In the genomic region with DNA sequence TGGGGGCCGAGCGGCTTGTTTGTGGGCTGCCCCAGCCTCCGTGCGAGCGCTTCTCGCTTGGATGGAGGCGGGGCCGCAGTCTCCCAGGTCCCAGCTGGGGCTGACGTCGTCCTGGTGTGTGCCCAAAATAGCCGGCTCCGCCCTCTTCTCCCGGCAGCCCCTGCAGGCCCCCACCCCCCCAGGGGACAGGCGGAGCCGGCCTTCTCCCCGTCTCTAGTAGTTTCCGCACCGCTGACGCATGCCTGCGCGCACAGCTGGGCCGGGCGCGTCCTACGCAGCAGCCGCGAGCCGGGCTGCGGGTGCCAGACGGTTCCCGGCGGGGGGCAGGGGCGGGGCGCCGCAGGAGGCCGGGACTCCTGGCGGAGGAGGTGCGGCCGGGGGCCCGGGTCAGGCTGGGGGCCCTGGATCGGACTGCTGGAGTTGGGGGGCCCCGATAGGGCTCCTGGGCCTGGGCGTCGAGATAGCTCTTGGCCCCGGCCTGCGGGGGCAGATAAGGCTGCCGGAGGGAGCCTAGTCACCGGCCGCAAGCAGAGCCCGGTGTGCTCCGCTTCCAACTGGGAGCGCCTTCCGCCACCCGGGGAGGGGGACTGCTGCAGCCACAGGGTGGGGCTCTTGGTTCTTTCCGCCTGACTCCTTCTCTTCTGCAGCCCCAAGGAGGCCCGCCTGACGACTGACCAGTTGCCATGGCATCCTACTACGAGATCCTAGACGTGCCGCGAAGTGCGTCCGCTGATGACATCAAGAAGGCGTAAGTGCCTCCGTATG, we compare ENCODE assay signal across 8 cellular contexts. TPM values are rescaled to one million over a fixed set of nuclear protein-coding genes. Genes with fewer than 3 reads are reported as not detected.
A peak's percentile ranks its signal among the peaks of the same experiment; 100 is the strongest.
DNase-seq lines count a peak whose midpoint lies in the region; ATAC-seq and TF ChIP-seq lines count a peak whose summit lies in the region.

Gene DNAJB2 (plus strand): TSS at position 216 of the 765 bp plus-strand sequence. CDS start 468 bp downstream, at position 684.

- no peak for TF ChIP-seq CTCF in Panc1 (IDR thresholded peaks at IDR 0.05)

- peak within 1 kb of the TSS; percentile 65 to 80 for H3K4me3 ChIP-seq in Panc1 (ENCODE audit: low read depth in 2 of 2, low read length in 2 of 2)
- H3K4me3 ChIP-seq in esophagus (ENCODE audit: low read depth in 1 of 2, low read length in 2 of 2), result peak within 1 kb of the TSS; percentile 51 to 55
- H3K4me3 ChIP-seq in mucosa of stomach (ENCODE audit: low read length), result peak within 1 kb of the TSS; percentile 71

- in situ Hi-C loops in Panc1 (cut with HindIII; ENCODE audit: low pct_unique_long_range_greater_than_20kb, low sequenced_read_pairs), result no loop called here

- peak within 1 kb of the TSS; percentile 88 for H3K9ac ChIP-seq in mucosa of stomach (ENCODE audit: low read length)

- H3K27me3 Mint-ChIP-seq in activated T-cell treated with anti-CD3 and anti-CD28 coated beads, Interleukin-2, amount 50 U/mL, for 4 hours (ENCODE audit: low read depth), result no peaks in the 10 kb centered on the region

- no peaks in the 10 kb centered on the region for H3K27me3 ChIP-seq in Panc1 (ENCODE audit: control insufficient read depth, insufficient read depth, low read length)
- no peaks in the 10 kb centered on the region for H3K27me3 ChIP-seq in esophagus (ENCODE audit: control insufficient read depth in 1 of 2, insufficient read depth in 2 of 2, low read length in 2 of 2)
- H3K27me3 ChIP-seq in mucosa of stomach (ENCODE audit: control insufficient read depth, insufficient read depth, low read length), result no peaks in the 10 kb centered on the region

- peak within 1 kb of the TSS; percentile 93 for H3K4me3 Mint-ChIP-seq in activated T-cell treated with anti-CD3 and anti-CD28 coated beads, Interleukin-2, amount 50 U/mL, for 4 hours

- WGBS in esophagus, 2 donors, result 1% methylated on average over 47 to 65 of the region's 65 CpGs

- no TSS peak for BruUV-seq in Panc1 (replicated peaks; lab: Mats Ljungman, UMichigan)

- H3K27ac ChIP-seq in Panc1 (ENCODE audit: low read length) (peak within 1 kb of the TSS; percentile 95), esophagus (ENCODE audit: low read depth in 2 of 2, low read length in 1 of 2) (peak within 1 kb of the TSS; percentile 89 to 93)

- H3K4me1 Mint-ChIP-seq in activated T-cell treated with anti-CD3 and anti-CD28 coated beads, Interleukin-2, amount 50 U/mL, for 4 hours (ENCODE audit: low read depth), result peaks cover 41% of the 10 kb centered on the region

- intact Hi-C loops in Panc1 (cut with micrococcal nuclease; ENCODE audit: unreplicated experiment), result no loop called here

- POLR2A ChIA-PET in Panc1 (lab: Charles Lee), result no interaction called here

- H3K36me3 Mint-ChIP-seq in activated T-cell treated with anti-CD3 and anti-CD28 coated beads, Interleukin-2, amount 50 U/mL, for 4 hours (ENCODE audit: insufficient read depth), result peaks cover 21% of the 10 kb centered on the region

- no peaks in the 10 kb centered on the region for H3K9me3 Mint-ChIP-seq in activated T-cell treated with anti-CD3 and anti-CD28 coated beads, Interleukin-2, amount 50 U/mL, for 4 hours

- DNase-seq in DMS53 (lab: John Stamatoyannopoulos, UW), result peak; percentile 98
- peak; percentile 92 for DNase-seq in KG1 (lab: John Stamatoyannopoulos, UW)
- peak; percentile 94 for DNase-seq in Panc1 (ENCODE audit: low read depth, low spot score)
- DNase-seq in activated T-cell treated with anti-CD3 and anti-CD28 coated beads, Interleukin-2, amount 50 U/mL, for 4 hours, result peak; percentile 99
- DNase-seq in stimulated activated CD8-positive, alpha-beta memory T cell treated with anti-CD3 and anti-CD28 coated beads, Interleukin-7, amount 100 ng/mL, for 1 hour (ENCODE audit: low read depth in 2 of 2), result peak; percentile 96 to 97

- H3K4me1 ChIP-seq in Panc1 (ENCODE audit: control insufficient read depth, insufficient read depth, low read length) (peaks cover 29% of the 10 kb centered on the region), esophagus (ENCODE audit: control insufficient read depth in 2 of 2, insufficient read depth in 2 of 2, low read length in 1 of 2) (peaks cover 4 to 12% of the 10 kb centered on the region in 2 donors), mucosa of stomach (ENCODE audit: control insufficient read depth, insufficient read depth, low read length) (peaks cover 25% of the 10 kb centered on the region)

- ATAC-seq in GM21723 (IDR thresholded peaks at IDR 0.05; ENCODE audit: unreplicated experiment) (peak; percentile 88), Panc1 (peak; percentile 94)
- peak; percentile 89 to 90 for ATAC-seq in activated T-cell treated with anti-CD3 and anti-CD28 coated beads, Interleukin-2, amount 50 U/mL, for 4 hours

- H3K9me3 ChIP-seq in Panc1 (ENCODE audit: control insufficient read depth, insufficient read depth, low read depth, low read length) (no peaks in the 10 kb centered on the region), esophagus (ENCODE audit: control insufficient read depth in 2 of 2, insufficient read depth in 1 of 2, low read depth in 1 of 2, low read length in 1 of 2) (no peaks in the 10 kb centered on the region), mucosa of stomach (ENCODE audit: control insufficient read depth, low read length) (no peaks in the 10 kb centered on the region)

- H3K36me3 ChIP-seq in Panc1 (ENCODE audit: control insufficient read depth, insufficient read depth, low read length) (no peaks in the 10 kb centered on the region; the same call in 1 of the 2 replicates), esophagus (ENCODE audit: control insufficient read depth in 2 of 2, insufficient read depth in 2 of 2, low read length in 1 of 2) (peaks cover 0 to 20% of the 10 kb centered on the region in 2 donors), mucosa of stomach (ENCODE audit: control insufficient read depth, insufficient read depth, low read length) (no peaks in the 10 kb centered on the region)

- CTCF ChIA-PET in Panc1 (lab: Charles Lee), result interaction anchor here (0.6 to 1.3 kb wide), 3 partner anchors 12 to 17 kb away, joined by 4 to 17 read pairs (median 5); no protein-coding TSS in a partner anchor

RNA-seq across cellular contexts. Expression of gene DNAJB2, which starts in this region (rescaled TPM):
- total RNA-seq in Panc1 (2021; ENCODE audit: unreplicated experiment), result 66.2 TPM
- 84.0 TPM for polyA plus RNA-seq in Panc1 (2012; ENCODE audit: insufficient read length)
- 10 to 100 TPM; 28.2 to 33.9 (median 30.9) TPM for total RNA-seq in activated T-cell treated with anti-CD3 and anti-CD28 coated beads, Interleukin-2, amount 50 U/mL, for 4 hours
- 10 to 100 TPM; 42.4 to 47.8 TPM for polyA plus RNA-seq in esophagus

Comparison
In these comparisons a context has a peak if more than half of its experiments do, and no peak if none do; other contexts are left out.
1. Peak in every context shown above with its lines: DNase-seq, ATAC-seq, H3K4me3 ChIP-seq and H3K27ac ChIP-seq.